In genomic region chr7:27689045-27689877, GRCh38 we compare ENCODE assay signal across 9 cellular contexts. TPM values are rescaled to one million over a fixed set of nuclear protein-coding genes. Genes with fewer than 3 reads are reported as not detected.
A peak's percentile ranks its signal among the peaks of the same experiment; 100 is the strongest.
DNase-seq lines count a peak whose midpoint lies in the region; ATAC-seq, FAIRE-seq and TF ChIP-seq lines count a peak whose summit lies in the region.
"Had no signal": no experiment of that assay in that cellular context is flagged by ENCODE, and none has a peak within 500 bp of the region (broad histone marks: within the 10 kb centered on the region; RNA-seq: fewer than 3 reads in every experiment).

No MANE protein-coding gene starts in this region.

- peaks cover 4% of the 10 kb centered on the region for H3K9me3 Mint-ChIP-seq in Calu3 (ENCODE audit: low read depth, unreplicated experiment)

- intact Hi-C loops in Calu3 (cut with micrococcal nuclease; ENCODE audit: unreplicated experiment), result loop anchor here (1.0 to 5.0 kb wide), 4 partner anchors 85 to 388 kb away; no protein-coding TSS in a partner anchor

- H3K4me3 Mint-ChIP-seq in Calu3 (ENCODE audit: low read depth, unreplicated experiment), result no peak overlapping the region

- peak; percentile 49 for ATAC-seq in stimulated activated naive CD8-positive, alpha-beta T cell treated with anti-CD3 and anti-CD28 coated beads, Interleukin-15, Interleukin-2, amounts not matched to agents 100 U/mL and 50 U/mL, for 24 hours
- ATAC-seq in HG02571 (IDR thresholded peaks at IDR 0.05; ENCODE audit: unreplicated experiment), result no peak

- no TSS peak for BruUV-seq in Calu3 (replicated peaks; lab: Mats Ljungman, UMichigan)

- CTCF ChIA-PET in Calu3 (lab: Charles Lee), result interaction anchor here (1.0 to 1.5 kb wide), 4 partner anchors 9 to 231 kb away, joined by 3 to 15 read pairs (median 8); no protein-coding TSS in a partner anchor

- no peak overlapping the region for H3K27ac Mint-ChIP-seq in Calu3 (ENCODE audit: unreplicated experiment)

- no peak for TF ChIP-seq POLR2A in H54 (IDR thresholded peaks at IDR 0.05; ENCODE audit: low read depth, low read length)

- DNase-seq in Calu3 (peak; percentile 69), H54 (ENCODE audit: insufficient read length, low spot score) (no peak), RKO (ENCODE audit: low spot score) (peak; percentile 26), fibroblast of pulmonary artery (ENCODE audit: low read depth) (peak; percentile 73), NCI-H1048 (lab: John Stamatoyannopoulos, UW) (no peak), NCI-H187 (lab: John Stamatoyannopoulos, UW) (no peak)
- DNase-seq in stimulated activated naive CD8-positive, alpha-beta T cell treated with anti-CD3 and anti-CD28 coated beads, Interleukin-15, Interleukin-2, amounts not matched to agents 100 U/mL and 50 U/mL, for 24 hours, result peak; percentile 5

- H3K4me1 Mint-ChIP-seq in Calu3 (ENCODE audit: low read depth, unreplicated experiment), result peaks cover 22% of the 10 kb centered on the region

- no peaks in the 10 kb centered on the region for H3K27me3 Mint-ChIP-seq in Calu3 (ENCODE audit: unreplicated experiment)

- peak; percentile 74 for TF ChIP-seq CTCF in Calu3 (IDR thresholded peaks at IDR 0.05; ENCODE audit: unreplicated experiment)
- peak; percentile 56 for TF ChIP-seq CTCF in fibroblast of pulmonary artery (IDR thresholded peaks at IDR 0.05; ENCODE audit: low read length, missing control alignments)

- FAIRE-seq in H54 (lab: Jason Lieb, UNC), result peak; percentile 88

- H3K36me3 Mint-ChIP-seq in Calu3 (ENCODE audit: insufficient read depth, unreplicated experiment), result no peaks in the 10 kb centered on the region

- no peak overlapping the region for H3K4me3 ChIP-seq in fibroblast of pulmonary artery (replicated peaks; ENCODE audit: low read depth, low read length)
- H3K4me3 ChIP-seq: SJCRH30 had no signal

RNA-seq across cellular contexts. Expression of gene HIBADH, which starts 26.6 kb away (rescaled TPM):
- total RNA-seq in Calu3 (2022), result 74.6 and 75.9 TPM in 2 replicates

RNA-seq across cellular contexts. Expression of gene TAX1BP1, which starts 50.7 kb away (rescaled TPM):
- 190 TPM in 2 replicates for total RNA-seq in Calu3 (2022)

Comparison
In these comparisons a context has a peak if more than half of its experiments do, and no peak if none do; other contexts are left out.
1. DNase-seq: peak in Calu3 (single experiment), RKO (single experiment), fibroblast of pulmonary artery (single experiment) and stimulated activated naive CD8-positive, alpha-beta T cell treated with anti-CD3 and anti-CD28 coated beads, Interleukin-15, Interleukin-2, amounts not matched to agents 100 U/mL and 50 U/mL, for 24 hours (single experiment); none in H54 (single experiment), NCI-H1048 (single experiment) and NCI-H187 (0 of 2).